Comparison of ENCODE assay signal across 9 cellular contexts in the genomic region with DNA sequence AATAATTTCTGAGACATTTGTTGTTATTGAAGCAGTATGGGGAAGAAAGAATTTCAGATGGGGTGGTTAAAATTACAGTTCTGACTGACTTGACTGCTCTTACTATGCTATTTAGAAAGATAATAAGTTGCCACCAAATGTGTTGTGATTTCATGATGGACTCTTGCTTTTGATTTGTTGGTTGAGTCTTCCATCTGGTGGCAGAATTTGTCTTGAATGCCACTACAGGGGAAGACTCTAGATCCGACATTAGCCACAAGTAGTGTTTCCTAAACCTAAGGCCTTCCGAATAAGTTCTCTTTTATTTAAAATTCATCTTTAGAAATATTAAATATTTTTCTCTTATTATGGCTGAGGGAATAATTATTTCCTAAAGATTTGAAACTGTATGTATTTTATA.
DNase-seq lines count a peak whose midpoint lies in the region; TF ChIP-seq lines count a peak whose summit lies in the region.
"Had no signal": no experiment of that assay in that cellular context is flagged by ENCODE, and none has a peak within 500 bp of the region (broad histone marks: within the 10 kb centered on the region; RNA-seq: fewer than 3 reads in every experiment).

No MANE protein-coding gene starts in this region.

- no peaks in the 10 kb centered on the region for H3K9me3 Mint-ChIP-seq in HFFc6

- WGBS in adrenal gland, 4 donors: 56 to 70% (median 62%) methylated on average over 2 of the region's 2 CpGs

- peaks cover 39% of the 10 kb centered on the region for H3K4me1 Mint-ChIP-seq in HFFc6 (ENCODE audit: low read depth)

- no peak for TF ChIP-seq POLR2A in adrenal gland (IDR thresholded peaks at IDR 0.05)
- no peak for TF ChIP-seq POLR2A in Peyer's patch (IDR thresholded peaks at IDR 0.05)

- intact Hi-C loops in adrenal gland (cut with DNase I): no loop called here

- H3K4me3 Mint-ChIP-seq in HFFc6: no peak overlapping the region

- TF ChIP-seq CTCF in BE2C (IDR thresholded peaks at IDR 0.05; ENCODE audit: low read depth, low read length) (peak; percentile 31), HFFc6 (IDR thresholded peaks at IDR 0.05) (peak; percentile 49), adrenal gland (IDR thresholded peaks at IDR 0.05) (peak in 4 of 6 experiments; percentile 4 to 37 (median 24)), Peyer's patch (IDR thresholded peaks at IDR 0.05) (no peak)

- H3K9me3 ChIP-seq in BE2C: no peaks in the 10 kb centered on the region
- H3K9me3 ChIP-seq in adrenal gland (replicated peaks in 1 of 3): no peaks in the 10 kb centered on the region
- H3K9me3 ChIP-seq in Peyer's patch: no peaks in the 10 kb centered on the region

- H3K4me1 ChIP-seq in BE2C: no peaks in the 10 kb centered on the region
- H3K4me1 ChIP-seq in adrenal gland (replicated peaks in 1 of 2): no peaks in the 10 kb centered on the region
- no peaks in the 10 kb centered on the region for H3K4me1 ChIP-seq in Peyer's patch

- H3K27me3 ChIP-seq in BE2C (no peaks in the 10 kb centered on the region), adrenal gland (no peaks in the 10 kb centered on the region), Peyer's patch (no peaks in the 10 kb centered on the region)

- no peaks in the 10 kb centered on the region for H3K27me3 Mint-ChIP-seq in HFFc6 (ENCODE audit: insufficient read depth)

- DNase-seq in BE2C (no peak), HFFc6 (peak; percentile 2), adrenal gland (no peak), left kidney (ENCODE audit: low read depth, low spot score) (peak; percentile 33), T-helper 2 cell (no peak), Peyer's patch (no peak), T-helper 9 cell (no peak), Kasumi-1 (lab: John Stamatoyannopoulos, UW) (no peak)

- H3K36me3 Mint-ChIP-seq in HFFc6 (ENCODE audit: low read depth): no peaks in the 10 kb centered on the region

- H3K27ac ChIP-seq in adrenal gland (no peak overlapping the region), Peyer's patch (no peak overlapping the region)

- H3K27ac Mint-ChIP-seq in HFFc6: no peak overlapping the region

- no peak overlapping the region for H3K4me3 ChIP-seq in BE2C (ENCODE audit: low read depth, low read length)
- H3K4me3 ChIP-seq in adrenal gland: no peak overlapping the region
- H3K4me3 ChIP-seq in Peyer's patch: no peak overlapping the region
- H3K4me3 ChIP-seq: K562 had no signal

- H3K36me3 ChIP-seq in BE2C (no peaks in the 10 kb centered on the region), adrenal gland (replicated peaks in 1 of 2) (no peaks in the 10 kb centered on the region), Peyer's patch (no peaks in the 10 kb centered on the region)

Comparison
In these comparisons a context has a peak if more than half of its experiments do, and no peak if none do; other contexts are left out.
1. DNase-seq: peak in HFFc6 (single experiment) and left kidney (single experiment); none in BE2C (single experiment), adrenal gland (0 of 7), T-helper 2 cell (0 of 5), Peyer's patch (0 of 3), T-helper 9 cell (single experiment) and Kasumi-1 (0 of 2).
2. CTCF ChIP-seq: peak in BE2C (single experiment), HFFc6 (single experiment) and adrenal gland (4 of 6); none in Peyer's patch (0 of 6).